Comparison of ENCODE assay signal across 21 cellular contexts in the genomic region with DNA sequence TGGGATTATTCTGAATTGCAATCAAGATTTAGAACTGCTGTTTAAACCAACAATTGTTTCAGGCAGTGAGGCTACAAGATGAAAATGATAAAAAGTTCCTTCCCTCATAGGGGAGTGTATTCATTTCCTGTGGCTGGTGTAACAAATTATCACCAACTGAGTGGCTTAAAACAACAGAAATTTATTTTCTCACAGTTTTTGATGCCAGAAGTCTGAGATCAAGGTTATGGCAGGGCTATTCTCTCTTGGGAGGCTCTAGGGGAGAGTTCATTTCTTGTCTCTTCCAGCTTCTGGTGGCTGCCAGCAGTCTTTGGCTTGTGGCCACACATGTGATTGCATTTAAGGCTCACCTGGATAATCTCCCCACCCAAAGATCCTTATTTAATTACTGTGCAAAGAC.
DNase-seq lines count a peak whose midpoint lies in the region; ATAC-seq, FAIRE-seq and TF ChIP-seq lines count a peak whose summit lies in the region.
"Had no signal": no experiment of that assay in that cellular context is flagged by ENCODE, and none has a peak within 500 bp of the region (broad histone marks: within the 10 kb centered on the region; RNA-seq: fewer than 3 reads in every experiment).

No MANE protein-coding gene starts in this region.

- peak; percentile 3 for DNase-seq in NCI-H446 treated with DMSO at 0.1 percent for 48 hours (lab: John Stamatoyannopoulos, UW)
- no peak for DNase-seq in NCI-H446 (lab: John Stamatoyannopoulos, UW)
- no peak for DNase-seq in K562 (ENCODE audit: extremely low read depth in 1 of 4, low spot score in 3 of 4)
- peak; percentile 19 for DNase-seq in left ventricle myocardium inferior
- no peak for DNase-seq in stimulated activated naive CD8-positive, alpha-beta T cell treated with anti-CD3 and anti-CD28 coated beads, Interleukin-15, Interleukin-2, amounts not matched to agents 100 U/mL and 50 U/mL, for 24 hours
- no peak for DNase-seq in hepatic stellate cell (ENCODE audit: low spot score)
- DNase-seq: CD4-positive, CD25-positive, alpha-beta regulatory T cell; CD8-positive, alpha-beta T cell; DMS 273 treated with DMSO at 0.1 percent for 48 hours; DMS79; EL; GDM1; H9 had no signal

- H3K9me3 ChIP-seq in K562 (replicated peaks; ENCODE audit: control insufficient read depth, insufficient read depth, low read depth, low read length) (no peaks in the 10 kb centered on the region), left ventricle myocardium inferior (replicated peaks) (peaks cover 25% of the 10 kb centered on the region)
- H3K9me3 ChIP-seq: BLaER1 had no signal

- intact Hi-C loops in K562 (cut with micrococcal nuclease) (no loop called here), left ventricle myocardium inferior (cut with micrococcal nuclease) (loop anchor here (10.0 kb wide), 1 partner anchor 315 kb away; no protein-coding TSS in a partner anchor)

- TF ChIP-seq RAD21 in K562 (CRISPR knock-in tag; conservative IDR thresholded peaks at IDR 0.05 in 1 of 2, IDR thresholded peaks at IDR 0.05 in 1 of 2), result no peak

- CTCF ChIA-PET in K562 (lab: Yijun Ruan, JAX; ENCODE audit: low intra/inter-chr PET ratio), result no interaction called here

- in situ Hi-C loops in K562 (cut with MboI), result no loop called here

- POLR2A ChIA-PET in K562 (lab: Yijun Ruan, JAX), result no interaction called here

- H3K27ac ChIP-seq in K562 (ENCODE audit: extremely low read depth, low read depth, low read length) (no peak overlapping the region), left ventricle myocardium inferior (replicated peaks) (peak overlapping the region; percentile 70)
- H3K27ac ChIP-seq: 22Rv1, BLaER1, C4-2B had no signal

- ATAC-seq in K562, result no peak
- no peak for ATAC-seq in stimulated activated naive CD8-positive, alpha-beta T cell treated with anti-CD3 and anti-CD28 coated beads, Interleukin-15, Interleukin-2, amounts not matched to agents 100 U/mL and 50 U/mL, for 24 hours
- ATAC-seq: CD8-positive, alpha-beta T cell; GM23338; HCT116 had no signal

- H3K4me2 ChIP-seq in K562 (ENCODE audit: insufficient read depth, low read length), result no peak overlapping the region
- H3K4me2 ChIP-seq: BLaER1, GM23338 had no signal

- no peak for TF ChIP-seq EP300 in K562 (IDR thresholded peaks at IDR 0.05; ENCODE audit: low read length)

- H3K9me1 ChIP-seq in K562 (ENCODE audit: control insufficient read depth, insufficient read depth, low read length), result no peaks in the 10 kb centered on the region

- no peak for FAIRE-seq in K562 (lab: Jason Lieb, UNC)
- FAIRE-seq: D721Med, GM12878, GM19239 had no signal

- BruUV-seq in K562 (replicated peaks; lab: Mats Ljungman, UMichigan), result no TSS peak

- no peak overlapping the region for H2AFZ ChIP-seq in K562 (ENCODE audit: low read depth, low read length)
- H2AFZ ChIP-seq: GM23338 had no signal

- no peak overlapping the region for H3K9ac ChIP-seq in K562 (ENCODE audit: insufficient read depth in 1 of 2, low read depth in 2 of 2, low read length in 2 of 2)
- H3K9ac ChIP-seq: BLaER1 had no signal

- no peaks in the 10 kb centered on the region for H3K27me3 ChIP-seq in K562 (ENCODE audit: control insufficient read depth in 2 of 2, insufficient read depth in 2 of 2, low read length in 2 of 2)
- H3K27me3 ChIP-seq in left ventricle myocardium inferior (ENCODE audit: low read depth), result no peaks in the 10 kb centered on the region
- H3K27me3 ChIP-seq: BLaER1 had no signal

- no peaks in the 10 kb centered on the region for H3K79me2 ChIP-seq in K562 (ENCODE audit: control insufficient read depth, insufficient read depth, low read length)

- no peak for TF ChIP-seq POLR2A in K562 (conservative IDR thresholded peaks at IDR 0.05)

- no peaks in the 10 kb centered on the region for H4K20me1 ChIP-seq in K562 (replicated peaks; ENCODE audit: control insufficient read depth, insufficient read depth, low read length)
- H4K20me1 ChIP-seq: BLaER1 had no signal

- TF ChIP-seq CTCF in K562 (IDR thresholded peaks at IDR 0.05 in 2 of 3, conservative IDR thresholded peaks at IDR 0.05 in 1 of 3; ENCODE audit: insufficient read depth in 2 of 3, low read depth in 1 of 3, low read length in 3 of 3) (no peak), left ventricle myocardium inferior (IDR thresholded peaks at IDR 0.05; ENCODE audit: borderline replicate concordance) (no peak)

- no peaks in the 10 kb centered on the region for H3K36me3 ChIP-seq in K562 (ENCODE audit: control insufficient read depth, insufficient read depth, low read length)
- H3K36me3 ChIP-seq in left ventricle myocardium inferior, result no peaks in the 10 kb centered on the region
- H3K36me3 ChIP-seq: BLaER1 had no signal

- no peaks in the 10 kb centered on the region for H3K4me1 ChIP-seq in K562 (replicated peaks in 1 of 2; ENCODE audit: control insufficient read depth in 2 of 2, insufficient read depth in 2 of 2, low read length in 2 of 2)
- peaks cover 2% of the 10 kb centered on the region for H3K4me1 ChIP-seq in left ventricle myocardium inferior
- H3K4me1 ChIP-seq: BLaER1 had no signal

- H3K4me3 ChIP-seq in K562 (no peak overlapping the region), left ventricle myocardium inferior (no peak overlapping the region)
- H3K4me3 ChIP-seq: BLaER1, GM12878, GM23338 had no signal

TF ChIP-seq in K562, 482 proteins besides CTCF, POLR2A, EP300 and RAD21:
- no peak for TF ChIP-seq NFATC3 (IDR thresholded peaks at IDR 0.05)
- TF ChIP-seq RBM25 (IDR thresholded peaks at IDR 0.05; ENCODE audit: low read depth, low read length, severe bottlenecking), result peak; percentile 24

Comparison
In these comparisons a context has a peak if more than half of its experiments do, and no peak if none do; other contexts are left out.
1. DNase-seq: peak in NCI-H446 treated with DMSO at 0.1 percent for 48 hours (single experiment) and left ventricle myocardium inferior (single experiment); none in NCI-H446 (0 of 2), K562 (0 of 4), stimulated activated naive CD8-positive, alpha-beta T cell treated with anti-CD3 and anti-CD28 coated beads, Interleukin-15, Interleukin-2, amounts not matched to agents 100 U/mL and 50 U/mL, for 24 hours (single experiment) and hepatic stellate cell (single experiment).